ENCODE assay signal across 22 cellular contexts in genomic region chrX:40054793-40055192, GRCh38.
"Had no signal": no experiment of that assay in that cellular context is flagged by ENCODE, and none has a peak within 500 bp of the region (broad histone marks: within the 10 kb centered on the region; RNA-seq: fewer than 3 reads in every experiment).

No MANE protein-coding gene starts in this region.

- DNase-seq: activated CD4-positive, alpha-beta T cell treated with anti-CD3 and anti-CD28 coated beads for 1 hour; activated CD4-positive, alpha-beta T cell treated with anti-CD3 and anti-CD28 coated beads, Interleukin-2, amount 50 U/mL, for 1 hour; activated CD8-positive, alpha-beta T cell treated with anti-CD3 and anti-CD28 coated beads, Interleukin-2, amount 10 ng/mL, durations not matched to agents 7 days and 5 days; activated gamma-delta T cell treated with Interleukin-2 at 50 U/mL for 16 hours; activated T-cell treated with anti-CD3 and anti-CD28 coated beads, Interleukin-2, amount 50 U/mL, for 1 hour; anterior cingulate cortex; central memory CD4-positive, alpha-beta T cell; effector memory CD4-positive, alpha-beta T cell; head of caudate nucleus; left cardiac atrium; naive B cell; nucleus accumbens; small intestine; stimulated activated CD4-positive, alpha-beta T cell treated with anti-CD3 and anti-CD28 coated beads, Interleukin-2, amount 100 ng/mL, for 24 hours; stimulated activated naive CD8-positive, alpha-beta T cell treated with anti-CD3 and anti-CD28 coated beads, Interleukin-15, amount 100 ng/mL, for 72 hours; uterus had no signal

- H3K27ac ChIP-seq: gastroesophageal sphincter, tibial nerve, uterus had no signal

- H3K4me1 ChIP-seq: gastroesophageal sphincter, tibial nerve, uterus had no signal

- H3K36me3 ChIP-seq: uterus had no signal

- ATAC-seq: activated CD8-positive, alpha-beta T cell treated with anti-CD3 and anti-CD28 coated beads, Interleukin-2, amount 10 ng/mL, durations not matched to agents 7 days and 5 days; gastroesophageal sphincter; left cardiac atrium; sciatic nerve; stimulated activated effector memory CD8-positive, alpha-beta T cell treated with anti-CD3 and anti-CD28 coated beads, Interleukin-12 subunit alpha, Interleukin-12 subunit beta, amount 100 ng/mL, for 72 hours; stimulated activated naive CD8-positive, alpha-beta T cell treated with anti-CD3 and anti-CD28 coated beads, Interleukin-15, amount 100 ng/mL, for 72 hours had no signal

- H3K4me3 ChIP-seq: gastroesophageal sphincter, tibial nerve, uterus had no signal

- FAIRE-seq: islet of Langerhans, small intestine, TTC549 had no signal

- H3K27me3 ChIP-seq: gastroesophageal sphincter, tibial nerve, uterus had no signal
